14 cellular contexts compared by ENCODE assay signal in the genomic region with DNA sequence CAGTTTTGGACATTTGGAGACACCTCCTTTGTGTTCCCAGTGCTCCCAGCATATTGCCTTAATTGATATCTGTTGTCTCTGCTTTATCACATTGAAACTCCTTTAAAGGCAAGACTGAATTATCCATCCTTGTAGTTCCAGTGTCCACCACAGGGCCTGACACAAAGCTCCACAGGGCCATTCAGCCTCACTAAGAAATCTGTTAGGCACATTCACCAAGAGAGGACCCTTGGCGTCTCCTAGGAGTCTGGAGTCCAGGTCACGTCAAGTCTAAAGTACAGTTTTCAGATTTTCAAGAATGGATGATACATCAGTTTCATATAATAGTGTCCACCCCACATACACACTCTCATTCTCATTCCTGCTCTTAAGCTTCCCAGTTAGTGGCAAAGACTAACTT. TPM values are rescaled to one million over a fixed set of nuclear protein-coding genes. Genes with fewer than 3 reads are reported as not detected.
DNase-seq lines count a peak whose midpoint lies in the region; ATAC-seq, FAIRE-seq and TF ChIP-seq lines count a peak whose summit lies in the region.
"Had no signal": no experiment of that assay in that cellular context is flagged by ENCODE, and none has a peak within 500 bp of the region (broad histone marks: within the 10 kb centered on the region; RNA-seq: fewer than 3 reads in every experiment).

No MANE protein-coding gene starts in this region.

- FAIRE-seq in HepG2 (lab: Jason Lieb, UNC): peak; percentile 52
- FAIRE-seq: GM18507 had no signal

- TF ChIP-seq EP300 in HepG2 (IDR thresholded peaks at IDR 0.05; ENCODE audit: low read depth in 2 of 2, low read length in 2 of 2) (no peak), HepG2 (CRISPR knock-in tag; IDR thresholded peaks at IDR 0.05; ENCODE audit: borderline replicate concordance) (no peak)

- H3K4me3 ChIP-seq in HepG2 (replicated peaks in 1 of 3; ENCODE audit: insufficient read depth in 1 of 3, low read depth in 2 of 3, low read length in 3 of 3) (no peak overlapping the region), right lobe of liver (no peak overlapping the region), fibroblast of mammary gland (ENCODE audit: control insufficient read depth, low read depth, low read length) (no peak overlapping the region), uterus (no peak overlapping the region)
- H3K4me3 ChIP-seq: esophagus squamous epithelium had no signal

- intact Hi-C loops in HepG2 (cut with micrococcal nuclease; ENCODE audit: unreplicated experiment): no loop called here
- intact Hi-C loops in right lobe of liver (cut with DNase I): no loop called here
- intact Hi-C loops in uterus (cut with DNase I; ENCODE audit: low total_unique reads): no loop called here

- ATAC-seq in HepG2: no peak
- no peak for ATAC-seq in right lobe of liver
- ATAC-seq in HG03571 (IDR thresholded peaks at IDR 0.05; ENCODE audit: unreplicated experiment): no peak
- ATAC-seq in T-helper 17 cell: no peak
- ATAC-seq: activated T-cell treated with anti-CD3 and anti-CD28 coated beads, Interleukin-2, amount 50 U/mL, for 4 hours had no signal

- H3K36me3 Mint-ChIP-seq in T-helper 17 cell (ENCODE audit: low read depth): no peaks in the 10 kb centered on the region

- WGBS in HepG2 (ENCODE audit: low lambda C conversion rate): 96% methylated on average over 2 of the region's 2 CpGs
- WGBS in right lobe of liver (ENCODE audit: insufficient coverage, low coverage, low lambda C conversion rate, missing lambda C conversion rate): 92% methylated on average over 2 of the region's 2 CpGs

- H3K27ac Mint-ChIP-seq in T-helper 17 cell: no peak overlapping the region
- H3K27ac Mint-ChIP-seq: brain had no signal

- POLR2A ChIA-PET in HepG2 (lab: Yijun Ruan, JAX): no interaction called here

- in situ Hi-C loops in HepG2 (cut with HindIII; ENCODE audit: extremely low pct_ligation_motif_present, low pct_unique_long_range_greater_than_20kb): no loop called here

- no peak for TF ChIP-seq RAD21 in HepG2 (CRISPR knock-in tag; IDR thresholded peaks at IDR 0.05)

- H3K4me2 ChIP-seq in HepG2 (ENCODE audit: low read depth, low read length): no peak overlapping the region

- H3K4me1 Mint-ChIP-seq in T-helper 17 cell: peaks cover 31% of the 10 kb centered on the region

- no peak overlapping the region for H3K9ac ChIP-seq in HepG2 (ENCODE audit: insufficient read depth, low read depth, low read length)

- no peak overlapping the region for H2AFZ ChIP-seq in HepG2 (ENCODE audit: low read length)

- DNase-seq in HepG2 (ENCODE audit: low spot score) (no peak), right lobe of liver (no peak), RPMI8226 (peak; percentile 14), fibroblast of mammary gland (ENCODE audit: low read depth) (peak; percentile 4), uterus (no peak), UCSD-AML1 (lab: John Stamatoyannopoulos, UW; ENCODE audit: unreplicated experiment) (no peak), T-helper 17 cell (no peak)
- DNase-seq: activated T-cell treated with anti-CD3 and anti-CD28 coated beads, Interleukin-2, amount 50 U/mL, for 4 hours; esophagus squamous epithelium; NCI-H1436; nucleus accumbens had no signal

- H3K27me3 ChIP-seq in HepG2 (ENCODE audit: control insufficient read depth in 1 of 2, insufficient read depth in 2 of 2, low read length in 2 of 2) (no peaks in the 10 kb centered on the region; a peak in 1 of 5 replicates), right lobe of liver (no peaks in the 10 kb centered on the region), uterus (no peaks in the 10 kb centered on the region)

- TF ChIP-seq POLR2A in HepG2 (IDR thresholded peaks at IDR 0.05; ENCODE audit: insufficient read depth in 1 of 2, low read depth in 2 of 2, low read length in 2 of 2): no peak
- no peak for TF ChIP-seq POLR2A in right lobe of liver (IDR thresholded peaks at IDR 0.05)
- no peak for TF ChIP-seq POLR2A in uterus (IDR thresholded peaks at IDR 0.05)

- H3K36me3 ChIP-seq in HepG2 (replicated peaks in 1 of 2; ENCODE audit: control insufficient read depth in 1 of 2, insufficient read depth in 2 of 2, low read length in 2 of 2) (no peaks in the 10 kb centered on the region), right lobe of liver (no peaks in the 10 kb centered on the region), uterus (no peaks in the 10 kb centered on the region)
- H3K36me3 ChIP-seq: esophagus squamous epithelium had no signal

- no peaks in the 10 kb centered on the region for H4K20me1 ChIP-seq in HepG2 (ENCODE audit: insufficient read depth, low read length)

- no peak overlapping the region for H3K4me3 Mint-ChIP-seq in T-helper 17 cell
- H3K4me3 Mint-ChIP-seq: activated T-cell treated with anti-CD3 and anti-CD28 coated beads, Interleukin-2, amount 50 U/mL, for 4 hours had no signal

- H3K4me1 ChIP-seq in HepG2 (ENCODE audit: insufficient read depth, low read length): peaks cover 37% of the 10 kb centered on the region
- peaks cover 0 to 9% (median 3%) of the 10 kb centered on the region in 4 donors for H3K4me1 ChIP-seq in right lobe of liver
- no peaks in the 10 kb centered on the region for H3K4me1 ChIP-seq in uterus

- CTCF ChIA-PET in HepG2 (lab: Yijun Ruan, JAX; ENCODE audit: low intra/inter-chr PET ratio, low total read pairs): no interaction called here

- TF ChIP-seq CTCF in HepG2 (CRISPR knock-in tag; IDR thresholded peaks at IDR 0.05) (no peak), right lobe of liver (IDR thresholded peaks at IDR 0.05) (peak in 1 of 4 donors; percentile 10), fibroblast of mammary gland (conservative IDR thresholded peaks at IDR 0.05; ENCODE audit: control insufficient read depth, insufficient read depth, low read depth, low read length) (peak; percentile 27), uterus (IDR thresholded peaks at IDR 0.05) (no peak)

- no peaks in the 10 kb centered on the region for H3K27me3 Mint-ChIP-seq in T-helper 17 cell

- H3K9me3 ChIP-seq in HepG2 (ENCODE audit: low read length) (no peaks in the 10 kb centered on the region), right lobe of liver (no peaks in the 10 kb centered on the region), uterus (no peaks in the 10 kb centered on the region), T-helper 17 cell (ENCODE audit: control insufficient read depth, low read length, poor library complexity, severe bottlenecking) (no peaks in the 10 kb centered on the region)

- no peak overlapping the region for H3K27ac ChIP-seq in HepG2 (ENCODE audit: extremely low read length, insufficient read depth, low read length)
- H3K27ac ChIP-seq in right lobe of liver: no peak overlapping the region
- H3K27ac ChIP-seq in uterus: no peak overlapping the region
- H3K27ac ChIP-seq: esophagus squamous epithelium had no signal

- peaks cover 24% of the 10 kb centered on the region for H3K79me2 ChIP-seq in HepG2 (ENCODE audit: insufficient read depth, low read length)

- BruUV-seq in HepG2 (replicated peaks; lab: Mats Ljungman, UMichigan): no TSS peak

TF ChIP-seq in HepG2, 621 proteins besides CTCF, POLR2A, EP300 and RAD21:
- TF ChIP-seq TAF1 (CRISPR knock-in tag; IDR thresholded peaks at IDR 0.05) (0 out of 2 replicates have a peak, but pooled peaks have one; percentile 20), CREM (IDR thresholded peaks at IDR 0.05) (no peak), CREM (CRISPR knock-in tag; IDR thresholded peaks at IDR 0.05) (no peak)

RNA-seq across cellular contexts. Expression of a gene that starts 4.8 kb away (rescaled TPM):
- total RNA-seq in HepG2 (2016; rRNA removed; fragmentation: Illumina TruSeq; extraction: Trizol): 17.7 and 18.1 TPM in 2 replicates
- total RNA-seq in HepG2 (2016; cell fraction: cytosol; rRNA removed; fragmentation: Illumina TruSeq; extraction: Trizol; ENCODE audit: low read depth): 9.9 and 12.2 TPM in 2 replicates
- total RNA-seq in HepG2 (2016; cell fraction: insoluble cytoplasmic fraction; rRNA removed; fragmentation: Illumina TruSeq; extraction: Trizol): 21.9 and 22.7 TPM in 2 replicates
- total RNA-seq in HepG2 (2016; cell fraction: membrane; rRNA removed; fragmentation: Illumina TruSeq; extraction: Trizol): 14.1 and 17.2 TPM in 2 replicates
- total RNA-seq in HepG2 (2016; cell fraction: nucleus; rRNA removed; fragmentation: Illumina TruSeq; extraction: Trizol): 18.7 and 19.6 TPM in 2 replicates
- polyA plus RNA-seq in HepG2 (2011; rRNA removed): 33.7 and 34.1 TPM in 2 replicates
- polyA plus RNA-seq in HepG2 (2011; cell fraction: cytosol; rRNA removed): 11.9 and 17.2 TPM in 2 replicates
- 75.7 and 80.3 TPM in 2 replicates for polyA plus RNA-seq in HepG2 (2011; cell fraction: nucleus; rRNA removed)
- polyA plus RNA-seq in HepG2 (2012): 23.3 and 33.1 TPM in 2 replicates
- polyA plus RNA-seq in HepG2 (2016; cell fraction: cytosol; fragmentation: Illumina TruSeq; extraction: Trizol; ENCODE audit: low read depth): 8.6 and 11.3 TPM in 2 replicates
- polyA plus RNA-seq in HepG2 (2016; cell fraction: insoluble cytoplasmic fraction; fragmentation: Illumina TruSeq; extraction: Trizol; ENCODE audit: low read depth): 24.4 and 27.9 TPM in 2 replicates
- 14.1 and 17.3 TPM in 2 replicates for polyA plus RNA-seq in HepG2 (2016; cell fraction: membrane; fragmentation: Illumina TruSeq; extraction: Trizol; ENCODE audit: low read depth)
- 43.4 and 47.0 TPM in 2 replicates for polyA plus RNA-seq in HepG2 (2016; cell fraction: nucleus; fragmentation: Illumina TruSeq; extraction: Trizol; ENCODE audit: insufficient read depth, low read depth)
- polyA minus RNA-seq in HepG2 (2011; rRNA and poly(A)+ RNA removed; ENCODE audit: low replicate concordance): 16.0 and 26.3 TPM in 2 replicates
- polyA minus RNA-seq in HepG2 (2011; cell fraction: cytosol; rRNA and poly(A)+ RNA removed): 7.3 and 10.7 TPM in 2 replicates
- polyA minus RNA-seq in HepG2 (2011; cell fraction: nucleus; rRNA and poly(A)+ RNA removed): 43.9 and 53.2 TPM in 2 replicates
- 10 to 100 TPM in 4 of 6 experiments, 1 to 10 TPM in 2; 6.8 to 17.7 (median 11.9) TPM for total RNA-seq in right lobe of liver
- total RNA-seq in uterus: 10 to 100 TPM in 2 of 4 donors, 1 to 10 TPM in 2; 3.6 to 29.3 (median 9.7) TPM
- 10 to 100 TPM; 11.5 to 13.1 TPM for total RNA-seq in T-helper 17 cell

Comparison
In these comparisons a context has a peak if more than half of its experiments do, and no peak if none do; other contexts are left out.
1. DNase-seq: peak in RPMI8226 (single experiment) and fibroblast of mammary gland (single experiment); none in HepG2 (single experiment), right lobe of liver (0 of 3), uterus (0 of 2), UCSD-AML1 (single experiment) and T-helper 17 cell (0 of 3).